ENCODE assay signal across 16 cellular contexts in genomic region chr15:90644946-90645725, GRCh38.
DNase-seq lines count a peak whose midpoint lies in the region; ATAC-seq and TF ChIP-seq lines count a peak whose summit lies in the region.
"Had no signal": no experiment of that assay in that cellular context is flagged by ENCODE, and none has a peak within 500 bp of the region (broad histone marks: within the 10 kb centered on the region; RNA-seq: fewer than 3 reads in every experiment).

No MANE protein-coding gene starts in this region.

- no peaks in the 10 kb centered on the region for H3K9me3 ChIP-seq in SK-N-MC (ENCODE audit: low read depth, low read length)
- H3K9me3 ChIP-seq: Caco-2, esophagus squamous epithelium had no signal

- peaks cover 40% of the 10 kb centered on the region for H3K36me3 Mint-ChIP-seq in activated T-cell treated with anti-CD3 and anti-CD28 coated beads, Interleukin-2, amount 50 U/mL, for 24 hours (ENCODE audit: low read depth)
- peaks cover 19% of the 10 kb centered on the region for H3K36me3 Mint-ChIP-seq in glutamatergic neuron (ENCODE audit: unreplicated experiment)
- H3K36me3 Mint-ChIP-seq in stimulated activated effector memory CD8-positive, alpha-beta T cell treated with anti-CD3 and anti-CD28 coated beads, Interleukin-12 subunit alpha, Interleukin-12 subunit beta, amount 100 ng/mL, for 72 hours = peaks cover 51% of the 10 kb centered on the region
- peaks cover 22% of the 10 kb centered on the region for H3K36me3 Mint-ChIP-seq in HFFc6 (ENCODE audit: low read depth)

- peaks cover 26% of the 10 kb centered on the region; the same call in 1 of the 2 replicates for H3K36me3 ChIP-seq in SK-N-MC (ENCODE audit: insufficient read depth, low read length)

- peak overlapping the region; percentile 79 for H3K27ac ChIP-seq in SK-N-MC
- H3K27ac ChIP-seq: parathyroid adenoma had no signal

- H3K27ac Mint-ChIP-seq in activated T-cell treated with anti-CD3 and anti-CD28 coated beads, Interleukin-2, amount 50 U/mL, for 24 hours = peak overlapping the region; percentile 52
- H3K27ac Mint-ChIP-seq in glutamatergic neuron (ENCODE audit: unreplicated experiment) (peak overlapping the region; percentile 83), HFFc6 (no peak overlapping the region)
- peak overlapping the region; percentile 83 for H3K27ac Mint-ChIP-seq in stimulated activated effector memory CD8-positive, alpha-beta T cell treated with anti-CD3 and anti-CD28 coated beads, Interleukin-12 subunit alpha, Interleukin-12 subunit beta, amount 100 ng/mL, for 72 hours

- TF ChIP-seq CTCF in glutamatergic neuron (IDR thresholded peaks at IDR 0.05; ENCODE audit: partially characterized antibody, unreplicated experiment) (no peak), HFFc6 (IDR thresholded peaks at IDR 0.05) (no peak)

- no peak overlapping the region for H3K9ac ChIP-seq in SK-N-MC (ENCODE audit: insufficient read length)
- H3K9ac ChIP-seq: parathyroid adenoma had no signal

- no peak for ATAC-seq in stimulated activated effector memory CD8-positive, alpha-beta T cell treated with anti-CD3 and anti-CD28 coated beads, Interleukin-12 subunit alpha, Interleukin-12 subunit beta, amount 100 ng/mL, for 72 hours
- no peak for ATAC-seq in GM18498 (IDR thresholded peaks at IDR 0.05; ENCODE audit: unreplicated experiment)
- ATAC-seq: activated T-cell treated with anti-CD3 and anti-CD28 coated beads, Interleukin-2, amount 50 U/mL, for 72 hours had no signal

- no peaks in the 10 kb centered on the region for H3K27me3 Mint-ChIP-seq in activated T-cell treated with anti-CD3 and anti-CD28 coated beads, Interleukin-2, amount 50 U/mL, for 24 hours
- H3K27me3 Mint-ChIP-seq in glutamatergic neuron (ENCODE audit: unreplicated experiment) (peaks cover 13% of the 10 kb centered on the region), HFFc6 (ENCODE audit: insufficient read depth) (0 out of 2 replicates have a peak, but pooled peaks cover 2% of the 10 kb centered on the region)

- no peak overlapping the region for H3K4me3 ChIP-seq in SK-N-MC
- H3K4me3 ChIP-seq: esophagus squamous epithelium had no signal

- no peak overlapping the region for H3K4me3 Mint-ChIP-seq in activated T-cell treated with anti-CD3 and anti-CD28 coated beads, Interleukin-2, amount 50 U/mL, for 24 hours
- H3K4me3 Mint-ChIP-seq in glutamatergic neuron (ENCODE audit: unreplicated experiment) = no peak overlapping the region
- H3K4me3 Mint-ChIP-seq in stimulated activated effector memory CD8-positive, alpha-beta T cell treated with anti-CD3 and anti-CD28 coated beads, Interleukin-12 subunit alpha, Interleukin-12 subunit beta, amount 100 ng/mL, for 72 hours = no peak overlapping the region
- no peak overlapping the region for H3K4me3 Mint-ChIP-seq in HFFc6
- H3K4me3 Mint-ChIP-seq: activated T-cell treated with anti-CD3 and anti-CD28 coated beads, Interleukin-2, amount 50 U/mL, for 72 hours had no signal

- DNase-seq in activated T-cell treated with anti-CD3 and anti-CD28 coated beads, Interleukin-2, amount 50 U/mL, for 24 hours = no peak
- no peak for DNase-seq in activated T-cell treated with anti-CD3 and anti-CD28 coated beads, Interleukin-2, amount 50 U/mL, for 48 hours
- DNase-seq in SK-N-MC (ENCODE audit: low read depth, low spot score) = no peak
- DNase-seq in glutamatergic neuron = no peak
- no peak for DNase-seq in stimulated activated effector memory CD8-positive, alpha-beta T cell treated with anti-CD3 and anti-CD28 coated beads, Interleukin-12 subunit alpha, Interleukin-12 subunit beta, amount 100 ng/mL, for 72 hours (ENCODE audit: low spot score in 2 of 2)
- DNase-seq in COR-L47 (lab: John Stamatoyannopoulos, UW) = no peak
- no peak for DNase-seq in HFFc6
- DNase-seq: activated CD4-positive, CD25-positive, alpha-beta regulatory T cell treated with anti-CD3 and anti-CD28 coated beads, Interleukin-2, amount 50 U/mL, for 72 hours; activated T-cell treated with anti-CD3 and anti-CD28 coated beads, Interleukin-2, amount 50 U/mL, for 72 hours; esophagus squamous epithelium; mesenchymal stem cell; NCI-H2081 treated with DMSO at 0.1 percent for 48 hours; NCI-H82 had no signal

- H3K4me1 Mint-ChIP-seq in activated T-cell treated with anti-CD3 and anti-CD28 coated beads, Interleukin-2, amount 50 U/mL, for 24 hours (ENCODE audit: low read depth) = peaks cover 23% of the 10 kb centered on the region
- H3K4me1 Mint-ChIP-seq in glutamatergic neuron (ENCODE audit: low read depth, unreplicated experiment) = peaks cover 25% of the 10 kb centered on the region
- H3K4me1 Mint-ChIP-seq in stimulated activated effector memory CD8-positive, alpha-beta T cell treated with anti-CD3 and anti-CD28 coated beads, Interleukin-12 subunit alpha, Interleukin-12 subunit beta, amount 100 ng/mL, for 72 hours = peaks cover 35% of the 10 kb centered on the region
- H3K4me1 Mint-ChIP-seq in HFFc6 (ENCODE audit: low read depth) = peaks cover 19% of the 10 kb centered on the region

- H3K9me3 Mint-ChIP-seq in activated T-cell treated with anti-CD3 and anti-CD28 coated beads, Interleukin-2, amount 50 U/mL, for 24 hours = no peaks in the 10 kb centered on the region
- H3K9me3 Mint-ChIP-seq in glutamatergic neuron (ENCODE audit: unreplicated experiment) (peaks cover 6% of the 10 kb centered on the region), HFFc6 (no peaks in the 10 kb centered on the region)
- no peaks in the 10 kb centered on the region for H3K9me3 Mint-ChIP-seq in stimulated activated effector memory CD8-positive, alpha-beta T cell treated with anti-CD3 and anti-CD28 coated beads, Interleukin-12 subunit alpha, Interleukin-12 subunit beta, amount 100 ng/mL, for 72 hours
- H3K9me3 Mint-ChIP-seq: activated T-cell treated with anti-CD3 and anti-CD28 coated beads, Interleukin-2, amount 50 U/mL, for 72 hours had no signal
